ENCODE assay signal across 2 cellular contexts in genomic region chr14:87153901-87154300, GRCh38.
TF ChIP-seq lines count a peak whose summit lies in the region.

No MANE protein-coding gene starts in this region.

TF ChIP-seq in GM23338, 12 proteins besides CTCF, POLR2A, EP300 and RAD21:
- no peak for TF ChIP-seq STAT1 (IDR thresholded peaks at IDR 0.05; ENCODE audit: unreplicated experiment)
- no peak for TF ChIP-seq JUNB (IDR thresholded peaks at IDR 0.05; ENCODE audit: unreplicated experiment)
- TF ChIP-seq CREB1 (CRISPR knock-in tag; IDR thresholded peaks at IDR 0.05; ENCODE audit: low read depth) = no peak
- TF ChIP-seq NANOG (IDR thresholded peaks at IDR 0.05; ENCODE audit: borderline replicate concordance) = no peak
- TF ChIP-seq ZNF114 (CRISPR knock-in tag; IDR thresholded peaks at IDR 0.05) = no peak
- no peak for TF ChIP-seq ZNF462 (CRISPR knock-in tag; IDR thresholded peaks at IDR 0.05)
- no peak for TF ChIP-seq EZH2phosphoT487 (IDR thresholded peaks at IDR 0.05; ENCODE audit: unreplicated experiment)
- no peak for TF ChIP-seq ETS1 (IDR thresholded peaks at IDR 0.05)
- TF ChIP-seq ZNF331 (CRISPR knock-in tag; IDR thresholded peaks at IDR 0.05; ENCODE audit: low read depth) = no peak
- no peak for TF ChIP-seq EZH2 (IDR thresholded peaks at IDR 0.05; ENCODE audit: low read depth, unreplicated experiment)
- no peak for TF ChIP-seq REST (IDR thresholded peaks at IDR 0.05; ENCODE audit: unreplicated experiment)
- TF ChIP-seq POLR2AphosphoS5 (IDR thresholded peaks at IDR 0.05; ENCODE audit: low read depth) = no peak

TF ChIP-seq in IMR-90, 13 proteins besides CTCF, POLR2A, EP300 and RAD21:
- TF ChIP-seq CEBPB (IDR thresholded peaks at IDR 0.05; ENCODE audit: low read depth, low read length) = no peak
- TF ChIP-seq MAFK (IDR thresholded peaks at IDR 0.05; ENCODE audit: low read depth, low read length) = no peak
- TF ChIP-seq RFX5 (IDR thresholded peaks at IDR 0.05; ENCODE audit: low read depth, low read length) = no peak
- no peak for TF ChIP-seq MAZ (IDR thresholded peaks at IDR 0.05; ENCODE audit: borderline replicate concordance, low read depth, low read length)
- no peak for TF ChIP-seq MXI1 (IDR thresholded peaks at IDR 0.05; ENCODE audit: borderline replicate concordance, low read depth, low read length)
TF ChIP-seq in IMR-90: peak in this region for 0.
